ENCODE assay signal across 8 cellular contexts in genomic region chr18:37299471-37300304, GRCh38.
DNase-seq lines count a peak whose midpoint lies in the region; ATAC-seq, FAIRE-seq and TF ChIP-seq lines count a peak whose summit lies in the region.

No MANE protein-coding gene starts in this region.

- no peak for DNase-seq in stimulated activated naive CD8-positive, alpha-beta T cell treated with anti-CD3 and anti-CD28 coated beads, Interleukin-15, amount 100 ng/mL, for 72 hours
- DNase-seq in stimulated activated naive CD8-positive, alpha-beta T cell treated with anti-CD3 and anti-CD28 coated beads, Interleukin-15, Interleukin-2, amounts not matched to agents 100 U/mL and 50 U/mL, for 24 hours: no peak
- DNase-seq in KBM-7 (peak; percentile 49), RCC 7860 (ENCODE audit: low spot score) (peak; percentile 98), erythroblast (lab: John Stamatoyannopoulos, UW) (peak; percentile 28 to 57), myocyte (ENCODE audit: low read depth) (peak; percentile 91), KG1 (lab: John Stamatoyannopoulos, UW) (no peak)

- peak; percentile 11 for ATAC-seq in stimulated activated naive CD8-positive, alpha-beta T cell treated with anti-CD3 and anti-CD28 coated beads, Interleukin-15, amount 100 ng/mL, for 72 hours
- ATAC-seq in stimulated activated naive CD8-positive, alpha-beta T cell treated with anti-CD3 and anti-CD28 coated beads, Interleukin-15, Interleukin-2, amounts not matched to agents 100 U/mL and 50 U/mL, for 24 hours: no peak
- ATAC-seq in HG02678 (IDR thresholded peaks at IDR 0.05; ENCODE audit: unreplicated experiment): no peak

- peak; percentile 94 for FAIRE-seq in RCC 7860 (lab: Jason Lieb, UNC)

- TF ChIP-seq POLR2A in erythroblast (IDR thresholded peaks at IDR 0.05; ENCODE audit: low read length): no peak

- peaks cover 10% of the 10 kb centered on the region for H3K27me3 Mint-ChIP-seq in stimulated activated naive CD8-positive, alpha-beta T cell treated with anti-CD3 and anti-CD28 coated beads, Interleukin-15, amount 100 ng/mL, for 72 hours

- in situ Hi-C loops in KBM-7 (cut with MboI; ENCODE audit: low pct_unique_long_range_greater_than_20kb, low sequenced_read_pairs): no loop called here

- peak overlapping the region in 1 of 2 donors; percentile 45 for H3K27ac Mint-ChIP-seq in stimulated activated naive CD8-positive, alpha-beta T cell treated with anti-CD3 and anti-CD28 coated beads, Interleukin-15, amount 100 ng/mL, for 72 hours

- peaks cover 4% of the 10 kb centered on the region for H3K4me1 Mint-ChIP-seq in stimulated activated naive CD8-positive, alpha-beta T cell treated with anti-CD3 and anti-CD28 coated beads, Interleukin-15, amount 100 ng/mL, for 72 hours

- no peak overlapping the region for H3K4me3 Mint-ChIP-seq in stimulated activated naive CD8-positive, alpha-beta T cell treated with anti-CD3 and anti-CD28 coated beads, Interleukin-15, amount 100 ng/mL, for 72 hours

- no peaks in the 10 kb centered on the region for H3K9me3 Mint-ChIP-seq in stimulated activated naive CD8-positive, alpha-beta T cell treated with anti-CD3 and anti-CD28 coated beads, Interleukin-15, amount 100 ng/mL, for 72 hours

Comparison
In these comparisons a context has a peak if more than half of its experiments do, and no peak if none do; other contexts are left out.
1. DNase-seq: peak in KBM-7 (single experiment), RCC 7860 (single experiment), erythroblast (2 of 2) and myocyte (single experiment); none in stimulated activated naive CD8-positive, alpha-beta T cell treated with anti-CD3 and anti-CD28 coated beads, Interleukin-15, amount 100 ng/mL, for 72 hours (0 of 2), stimulated activated naive CD8-positive, alpha-beta T cell treated with anti-CD3 and anti-CD28 coated beads, Interleukin-15, Interleukin-2, amounts not matched to agents 100 U/mL and 50 U/mL, for 24 hours (single experiment) and KG1 (single experiment).